14 cellular contexts compared by ENCODE assay signal in the genomic region with DNA sequence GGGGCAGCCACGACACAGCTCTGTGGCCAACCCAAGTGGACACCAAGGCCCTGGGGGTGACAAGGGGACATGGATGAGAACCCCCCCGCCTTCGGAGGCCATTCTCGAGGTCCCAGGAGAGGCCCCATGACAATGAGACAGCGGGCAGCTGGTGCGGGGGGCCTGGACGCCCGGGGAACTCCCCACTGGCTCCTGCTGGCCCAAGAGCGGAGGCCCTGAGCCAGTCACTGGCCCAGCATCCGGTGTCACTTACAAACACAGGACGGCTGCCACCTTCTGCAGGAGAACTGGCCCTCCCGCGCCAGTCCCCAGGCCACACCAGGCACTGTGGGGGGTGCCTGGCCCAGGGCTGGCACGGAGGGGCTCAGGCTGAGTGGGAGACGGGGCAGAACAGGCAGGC. TPM values are rescaled to one million over a fixed set of nuclear protein-coding genes. Genes with fewer than 3 reads are reported as not detected.
DNase-seq lines count a peak whose midpoint lies in the region; ATAC-seq and TF ChIP-seq lines count a peak whose summit lies in the region.
"Had no signal": no experiment of that assay in that cellular context is flagged by ENCODE, and none has a peak within 500 bp of the region (broad histone marks: within the 10 kb centered on the region; RNA-seq: fewer than 3 reads in every experiment).

No MANE protein-coding gene starts in this region.

- no peak overlapping the region for H3K4me3 Mint-ChIP-seq in GM23338

- no peak for ATAC-seq in GM23338
- ATAC-seq in HG02623 (IDR thresholded peaks at IDR 0.05; ENCODE audit: unreplicated experiment), result no peak

- H4K8ac ChIP-seq in mesenchymal stem cell (ENCODE audit: low read length), result peak overlapping the region; percentile 27

- H3K9me3 ChIP-seq in breast epithelium (no peaks in the 10 kb centered on the region), mesenchymal stem cell (ENCODE audit: control insufficient read depth, low read length) (no peaks in the 10 kb centered on the region)
- H3K9me3 ChIP-seq: BE2C had no signal

- H3K27ac Mint-ChIP-seq in GM23338, result no peak overlapping the region; the same call in 1 of the 2 replicates

- H3K79me2 ChIP-seq in GM23338 (replicated peaks; ENCODE audit: insufficient read depth), result peaks cover 97% of the 10 kb centered on the region

- H3K4me1 Mint-ChIP-seq in GM23338, result peaks cover 57% of the 10 kb centered on the region

- peak overlapping the region; percentile 95 for H3K9ac ChIP-seq in mesenchymal stem cell (ENCODE audit: low read length)

- H3K27ac ChIP-seq in GM23338 (ENCODE audit: low read depth) (0 out of 2 replicates have a peak overlapping the region, but pooled peaks have one; percentile 45), breast epithelium (peak overlapping the region; percentile 97), mesenchymal stem cell (ENCODE audit: low read length, poor library complexity, severe bottlenecking) (peak overlapping the region; percentile 87), skin epidermis (peak overlapping the region in 16 of 21 experiments; percentile 82 to 98 (median 93))

- H3K23ac ChIP-seq in mesenchymal stem cell (ENCODE audit: low read length in 2 of 2), result no peak overlapping the region

- peaks cover 20% of the 10 kb centered on the region for H3K27me3 Mint-ChIP-seq in GM23338 (ENCODE audit: insufficient read depth, low read depth, poor library complexity)

- peaks cover 23% of the 10 kb centered on the region for H3K36me3 Mint-ChIP-seq in GM23338 (ENCODE audit: low read depth)

- peak overlapping the region in 1 of 2 experiments; percentile 40 for H3K18ac ChIP-seq in mesenchymal stem cell (ENCODE audit: low read depth in 1 of 2, low read length in 2 of 2)

- H2AK5ac ChIP-seq in mesenchymal stem cell (ENCODE audit: low read length, severe bottlenecking), result peak overlapping the region; percentile 41

- no peak overlapping the region for H2BK15ac ChIP-seq in mesenchymal stem cell (ENCODE audit: low read depth, poor library complexity, severe bottlenecking)

- H2BK5ac ChIP-seq in mesenchymal stem cell (ENCODE audit: low read depth, low read length, poor library complexity, severe bottlenecking), result no peak overlapping the region

- H3K36me3 ChIP-seq in GM23338 (ENCODE audit: insufficient read depth), result no peaks in the 10 kb centered on the region
- no peaks in the 10 kb centered on the region for H3K36me3 ChIP-seq in breast epithelium
- H3K36me3 ChIP-seq in mesenchymal stem cell (ENCODE audit: control insufficient read depth in 1 of 2, insufficient read depth in 2 of 2, low read depth in 1 of 2, low read length in 2 of 2), result peaks cover 12 to 43% of the 10 kb centered on the region in 2 experiments

- H4K91ac ChIP-seq in mesenchymal stem cell (ENCODE audit: low read length), result peak overlapping the region; percentile 66

- WGBS in mesenchymal stem cell, result 93% methylated on average over 15 of the region's 15 CpGs

- H3K4me2 ChIP-seq in GM23338 (no peak overlapping the region), mesenchymal stem cell (ENCODE audit: low read length, poor library complexity, severe bottlenecking) (peak overlapping the region; percentile 75)

- H2AFZ ChIP-seq in GM23338 (no peak overlapping the region), mesenchymal stem cell (ENCODE audit: low read depth, low read length) (no peak overlapping the region)

- no peak overlapping the region for H3K14ac ChIP-seq in mesenchymal stem cell (ENCODE audit: low read length in 2 of 2)

- peak overlapping the region in 1 of 2 experiments; percentile 33 for H2BK12ac ChIP-seq in mesenchymal stem cell (ENCODE audit: low read length in 2 of 2)

- TF ChIP-seq CTCF in GM23338 (conservative IDR thresholded peaks at IDR 0.05; ENCODE audit: low read depth in 2 of 2), result no peak
- TF ChIP-seq CTCF in breast epithelium (IDR thresholded peaks at IDR 0.05), result no peak
- no peak for TF ChIP-seq CTCF in GM13977 (IDR thresholded peaks at IDR 0.05; ENCODE audit: extremely low read depth, insufficient read depth, missing control alignments)

- H3K9me2 ChIP-seq in GM23338 (ENCODE audit: insufficient read depth), result no peaks in the 10 kb centered on the region

- peaks cover 29% of the 10 kb centered on the region for H4K20me1 ChIP-seq in GM23338 (replicated peaks; ENCODE audit: insufficient read depth)

- DNase-seq in GM23338 (ENCODE audit: low spot score) (no peak), breast epithelium (ENCODE audit: low spot score in 2 of 2) (no peak), mesenchymal stem cell (no peak), NCI-H69 (lab: John Stamatoyannopoulos, UW) (no peak), GM13977 (ENCODE audit: low spot score) (no peak)
- no peak for DNase-seq in effector CD8-positive, alpha-beta T cell (lab: John Stamatoyannopoulos, UW)
- DNase-seq: activated CD4-positive, alpha-beta T cell treated with anti-CD3 and anti-CD28 coated beads, Interleukin-2, amount 50 U/mL, for 1 hour; activated naive CD4-positive, alpha-beta T cell; BE2C; EL; Kasumi-1; NCI-H2081 treated with DMSO at 0.1 percent for 48 hours had no signal

- in situ Hi-C loops in GM13977 (cut with MboI; ENCODE audit: low pct_unique_long_range_greater_than_20kb, low sequenced_read_pairs, unreplicated experiment), result no loop called here

- H3K9me3 Mint-ChIP-seq in GM23338, result peaks cover 2% of the 10 kb centered on the region; the same call in 1 of the 3 replicates

- TF ChIP-seq POLR2A in breast epithelium (IDR thresholded peaks at IDR 0.05), result no peak

- H3K4ac ChIP-seq in mesenchymal stem cell (ENCODE audit: low read depth in 1 of 2, low read length in 2 of 2), result no peak overlapping the region

- no peak overlapping the region for H2BK120ac ChIP-seq in mesenchymal stem cell (ENCODE audit: low read depth, low read length)

- H3K4me3 ChIP-seq in GM23338 (no peak overlapping the region), breast epithelium (peak overlapping the region; percentile 1 to 77 (median 71)), mesenchymal stem cell (ENCODE audit: insufficient read depth in 1 of 2, low read depth in 1 of 2, low read length in 2 of 2) (peak overlapping the region; percentile 37 to 76), skin epidermis (peak overlapping the region in 2 of 7 experiments; percentile 49 to 53)

- H3F3A ChIP-seq in GM23338 (replicated peaks; ENCODE audit: low read depth), result peaks cover 7% of the 10 kb centered on the region; the same call in 1 of the 2 replicates

- peaks cover 2% of the 10 kb centered on the region for H3K79me1 ChIP-seq in mesenchymal stem cell (replicated peaks; ENCODE audit: low read length, poor library complexity, severe bottlenecking)

- H3K27me3 ChIP-seq in GM23338 (ENCODE audit: insufficient read depth) (no peaks in the 10 kb centered on the region), breast epithelium (no peaks in the 10 kb centered on the region), mesenchymal stem cell (ENCODE audit: control insufficient read depth in 1 of 2, insufficient read depth in 1 of 2, low read length in 2 of 2) (no peaks in the 10 kb centered on the region)
- H3K27me3 ChIP-seq: BE2C had no signal

- intact Hi-C loops in breast epithelium (cut with DNase I; ENCODE audit: low total_unique reads), result no loop called here

- peaks cover 25% of the 10 kb centered on the region for H3K4me1 ChIP-seq in GM23338 (ENCODE audit: insufficient read depth)
- peaks cover 45 to 56% of the 10 kb centered on the region in 2 donors for H3K4me1 ChIP-seq in breast epithelium
- peaks cover 77% of the 10 kb centered on the region for H3K4me1 ChIP-seq in mesenchymal stem cell (ENCODE audit: control insufficient read depth, insufficient read depth, low read depth, low read length)

TF ChIP-seq in GM23338, 12 proteins besides CTCF, POLR2A, EP300 and RAD21 (continues in another document):
- no peak for TF ChIP-seq EZH2phosphoT487 (IDR thresholded peaks at IDR 0.05; ENCODE audit: unreplicated experiment)
- no peak for TF ChIP-seq NANOG (IDR thresholded peaks at IDR 0.05; ENCODE audit: borderline replicate concordance)
- no peak for TF ChIP-seq ETS1 (IDR thresholded peaks at IDR 0.05)
- TF ChIP-seq, protein P1, sequence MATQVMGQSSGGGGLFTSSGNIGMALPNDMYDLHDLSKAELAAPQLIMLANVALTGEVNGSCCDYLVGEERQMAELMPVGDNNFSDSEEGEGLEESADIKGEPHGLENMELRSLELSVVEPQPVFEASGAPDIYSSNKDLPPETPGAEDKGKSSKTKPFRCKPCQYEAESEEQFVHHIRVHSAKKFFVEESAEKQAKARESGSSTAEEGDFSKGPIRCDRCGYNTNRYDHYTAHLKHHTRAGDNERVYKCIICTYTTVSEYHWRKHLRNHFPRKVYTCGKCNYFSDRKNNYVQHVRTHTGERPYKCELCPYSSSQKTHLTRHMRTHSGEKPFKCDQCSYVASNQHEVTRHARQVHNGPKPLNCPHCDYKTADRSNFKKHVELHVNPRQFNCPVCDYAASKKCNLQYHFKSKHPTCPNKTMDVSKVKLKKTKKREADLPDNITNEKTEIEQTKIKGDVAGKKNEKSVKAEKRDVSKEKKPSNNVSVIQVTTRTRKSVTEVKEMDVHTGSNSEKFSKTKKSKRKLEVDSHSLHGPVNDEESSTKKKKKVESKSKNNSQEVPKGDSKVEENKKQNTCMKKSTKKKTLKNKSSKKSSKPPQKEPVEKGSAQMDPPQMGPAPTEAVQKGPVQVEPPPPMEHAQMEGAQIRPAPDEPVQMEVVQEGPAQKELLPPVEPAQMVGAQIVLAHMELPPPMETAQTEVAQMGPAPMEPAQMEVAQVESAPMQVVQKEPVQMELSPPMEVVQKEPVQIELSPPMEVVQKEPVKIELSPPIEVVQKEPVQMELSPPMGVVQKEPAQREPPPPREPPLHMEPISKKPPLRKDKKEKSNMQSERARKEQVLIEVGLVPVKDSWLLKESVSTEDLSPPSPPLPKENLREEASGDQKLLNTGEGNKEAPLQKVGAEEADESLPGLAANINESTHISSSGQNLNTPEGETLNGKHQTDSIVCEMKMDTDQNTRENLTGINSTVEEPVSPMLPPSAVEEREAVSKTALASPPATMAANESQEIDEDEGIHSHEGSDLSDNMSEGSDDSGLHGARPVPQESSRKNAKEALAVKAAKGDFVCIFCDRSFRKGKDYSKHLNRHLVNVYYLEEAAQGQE (IDR thresholded peaks at IDR 0.05; ENCODE audit: unreplicated experiment), result no peak
- no peak for TF ChIP-seq JUNB (IDR thresholded peaks at IDR 0.05; ENCODE audit: unreplicated experiment)
- no peak for TF ChIP-seq STAT1 (IDR thresholded peaks at IDR 0.05; ENCODE audit: unreplicated experiment)

RNA-seq across cellular contexts. Expression of gene NCOR2, which starts 51.4 kb away (rescaled TPM):
- total RNA-seq in GM23338 (2014; rRNA removed; shearing (Covaris generic)), result 180 and 190 TPM in 2 replicates
- 69.6 and 76.5 TPM in 2 replicates for polyA plus RNA-seq in GM23338 (2016; fragmentation: Nextera tagmentation; extraction: Ambion mirVana)
- total RNA-seq in breast epithelium, result 10 to 100 TPM; 58.4 to 83.9 (median 71.7) TPM
- polyA plus RNA-seq in mesenchymal stem cell (2013, experiment 1 of 2), result 120 TPM
- polyA plus RNA-seq in mesenchymal stem cell (2013, experiment 2 of 2), result 113 TPM

Comparison
In these comparisons a context has a peak if more than half of its experiments do, and no peak if none do; other contexts are left out.
1. H3K27ac ChIP-seq: peak in every context shown above with its lines; median percentile 97 in breast epithelium; 93 in skin epidermis; 87 in mesenchymal stem cell; 45 in GM23338.